8 cellular contexts compared by ENCODE assay signal in the genomic region with DNA sequence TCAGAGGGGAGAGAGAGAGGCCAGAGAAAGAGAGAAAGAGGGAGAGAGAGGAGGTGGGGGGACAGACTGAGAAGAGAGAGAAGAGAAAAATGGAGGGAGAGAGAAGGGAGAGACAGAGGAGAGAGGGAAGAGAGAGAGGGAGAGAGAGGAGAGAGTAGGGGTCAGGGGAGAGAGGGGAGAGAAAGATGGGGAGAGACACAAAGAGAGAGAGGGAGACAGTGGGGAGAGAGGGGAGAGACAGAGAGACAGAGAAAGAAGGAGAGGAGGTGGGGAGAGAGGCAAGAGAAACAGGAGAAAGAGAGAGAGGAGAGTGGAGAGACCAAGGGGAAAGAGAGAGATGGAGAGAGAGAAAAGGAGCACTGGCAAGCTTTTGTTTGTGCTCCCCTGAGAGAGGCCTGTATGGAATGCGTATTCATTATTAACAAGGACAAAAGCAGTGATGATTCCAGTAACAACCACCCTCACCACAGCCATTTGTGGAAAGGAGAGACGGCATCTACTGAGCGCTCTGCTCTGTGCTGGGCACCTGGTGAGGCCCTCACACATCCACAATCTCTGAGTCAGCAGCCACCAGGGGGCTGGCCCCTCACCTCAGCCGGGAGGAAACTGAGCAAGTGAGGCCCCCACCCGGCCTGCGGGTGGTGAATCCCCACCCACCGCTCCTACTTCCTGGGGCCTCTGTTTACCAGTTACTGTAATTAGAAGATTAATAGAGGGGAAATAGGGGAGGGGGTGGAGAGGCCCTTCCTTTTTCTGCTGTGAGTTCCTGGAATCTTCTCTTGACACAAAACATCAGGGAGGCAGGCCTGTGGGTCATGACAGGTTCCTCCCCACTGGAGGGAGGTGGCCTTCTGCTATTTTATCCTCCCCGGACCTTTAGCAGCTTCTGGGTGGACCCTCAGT. TPM values are rescaled to one million over a fixed set of nuclear protein-coding genes. Genes with fewer than 3 reads are reported as not detected.
DNase-seq lines count a peak whose midpoint lies in the region; ATAC-seq and TF ChIP-seq lines count a peak whose summit lies in the region.

No MANE protein-coding gene starts in this region.

- no peaks in the 10 kb centered on the region for H3K36me3 Mint-ChIP-seq in Calu3 (ENCODE audit: insufficient read depth, unreplicated experiment)

- BruUV-seq in Calu3 (replicated peaks; lab: Mats Ljungman, UMichigan), result no TSS peak

- H3K36me3 ChIP-seq in WERI-Rb-1 (no peaks in the 10 kb centered on the region), brain microvascular endothelial cell (replicated peaks) (no peaks in the 10 kb centered on the region)

- H3K27me3 Mint-ChIP-seq in Calu3 (ENCODE audit: unreplicated experiment), result peaks cover 88% of the 10 kb centered on the region

- intact Hi-C loops in Calu3 (cut with micrococcal nuclease; ENCODE audit: unreplicated experiment), result no loop called here

- H3K27me3 ChIP-seq in WERI-Rb-1 (ENCODE audit: insufficient read depth, low read depth, severe bottlenecking), result no peaks in the 10 kb centered on the region
- H3K27me3 ChIP-seq in brain microvascular endothelial cell (replicated peaks), result peaks cover 4% of the 10 kb centered on the region

- DNase-seq in WERI-Rb-1 (no peak), brain microvascular endothelial cell (no peak), NCI-H526 (lab: John Stamatoyannopoulos, UW) (no peak), NCI-H774 (lab: John Stamatoyannopoulos, UW) (no peak), Calu3 (no peak), midbrain (lab: John Stamatoyannopoulos, UW) (no peak)
- peak; percentile 89 for DNase-seq in stimulated activated CD4-positive, alpha-beta T cell treated with anti-CD3 and anti-CD28 coated beads, Interleukin-15, amount 100 ng/mL, for 24 hours

- no peak overlapping the region for H3K27ac Mint-ChIP-seq in Calu3 (ENCODE audit: unreplicated experiment)

- no peak overlapping the region for H3K4me3 ChIP-seq in WERI-Rb-1 (ENCODE audit: low read depth, low read length)
- no peak overlapping the region for H3K4me3 ChIP-seq in brain microvascular endothelial cell (ENCODE audit: low read depth, low read length)

- no peaks in the 10 kb centered on the region for H3K9me3 ChIP-seq in WERI-Rb-1 (ENCODE audit: severe bottlenecking)

- no peaks in the 10 kb centered on the region for H3K9me3 Mint-ChIP-seq in Calu3 (ENCODE audit: low read depth, unreplicated experiment)

- CTCF ChIA-PET in Calu3 (lab: Charles Lee), result interaction anchor here (0.6 to 0.7 kb wide), 6 partner anchors 22 to 1496 kb away, joined by 3 to 6 read pairs (median 4); no protein-coding TSS in a partner anchor

- no peak overlapping the region for H3K27ac ChIP-seq in WERI-Rb-1
- no peak overlapping the region for H3K27ac ChIP-seq in brain microvascular endothelial cell

- no peak overlapping the region for H3K4me3 Mint-ChIP-seq in Calu3 (ENCODE audit: low read depth, unreplicated experiment)

- TF ChIP-seq CTCF in WERI-Rb-1 (IDR thresholded peaks at IDR 0.05; ENCODE audit: low read depth, low read length), result 0 out of 2 replicates have a peak, but pooled peaks have one; percentile 19
- peak; percentile 36 for TF ChIP-seq CTCF in brain microvascular endothelial cell (IDR thresholded peaks at IDR 0.05; ENCODE audit: low read depth, low read length, missing control alignments)
- TF ChIP-seq CTCF in Calu3 (IDR thresholded peaks at IDR 0.05; ENCODE audit: unreplicated experiment), result no peak

- peak; percentile 54 for ATAC-seq in GM21576 (IDR thresholded peaks at IDR 0.05; ENCODE audit: unreplicated experiment)

- in situ Hi-C loops in brain microvascular endothelial cell (cut with HindIII; ENCODE audit: low pct_ligation_motif_present, low sequenced_read_pairs), result no loop called here

- no peaks in the 10 kb centered on the region for H3K4me1 Mint-ChIP-seq in Calu3 (ENCODE audit: low read depth, unreplicated experiment)

RNA-seq across cellular contexts. Expression of a gene that starts 14.7 kb away (rescaled TPM):
- 0.52 and 0.64 TPM in 2 replicates for total RNA-seq in Calu3 (2022)

RNA-seq across cellular contexts. Expression of a gene that starts 21.0 kb away (rescaled TPM):
- not detected in 2 replicates for total RNA-seq in Calu3 (2022)

RNA-seq across cellular contexts. Expression of a gene that starts 24.9 kb away (rescaled TPM):
- total RNA-seq in Calu3 (2022), result not detected in 2 replicates

RNA-seq across cellular contexts. Expression of a gene that starts 52.8 kb away (rescaled TPM):
- 11.4 and 11.8 TPM in 2 replicates for total RNA-seq in Calu3 (2022)
